14 cellular contexts compared by ENCODE assay signal in genomic region chr15:101491739-101492640, GRCh38.
"Had no signal": no experiment of that assay in that cellular context is flagged by ENCODE, and none has a peak within 500 bp of the region (broad histone marks: within the 10 kb centered on the region; RNA-seq: fewer than 3 reads in every experiment).

No MANE protein-coding gene starts in this region.

- H3K27ac ChIP-seq: adrenal gland, esophagus squamous epithelium, left lung, ovary, transverse colon had no signal

- DNase-seq: activated CD4-positive, alpha-beta T cell treated with anti-CD3 and anti-CD28 coated beads for 4 hours; activated naive CD4-positive, alpha-beta T cell treated with anti-CD3 and anti-CD28 coated beads for 36 hours; cerebellar nuclear complex; esophagus squamous epithelium; foreskin fibroblast; left lung; mesendoderm; nephron progenitor cell; ovary; stimulated activated CD4-positive, alpha-beta T cell treated with anti-CD3 and anti-CD28 coated beads, Interleukin-15, amount 100 ng/mL, for 24 hours; transverse colon had no signal

- H3K4me1 ChIP-seq: adrenal gland had no signal

- H3K4me3 ChIP-seq: adrenal gland, esophagus squamous epithelium, left lung, ovary, transverse colon had no signal

- H3K4me3 Mint-ChIP-seq: activated naive CD4-positive, alpha-beta T cell treated with anti-CD3 and anti-CD28 coated beads for 36 hours; nephron progenitor cell; T-helper 1 cell treated with Interleukin-12 subunit alpha and Interleukin-12 subunit beta and Interleukin-4 antibody, amounts not matched to agents 30 μg/mL and 1 μg/mL, for 36 hours had no signal

- H3K9me3 Mint-ChIP-seq: activated naive CD4-positive, alpha-beta T cell treated with anti-CD3 and anti-CD28 coated beads for 36 hours; activated T-helper 17 cell treated with anti-CD3 and anti-CD28 coated beads, Interleukin-2, amount 50 U/mL, for 72 hours; T-helper 1 cell treated with Interleukin-12 subunit alpha and Interleukin-12 subunit beta and Interleukin-4 antibody, amounts not matched to agents 30 μg/mL and 1 μg/mL, for 36 hours had no signal

- H3K36me3 ChIP-seq: adrenal gland, esophagus squamous epithelium, left lung, ovary, transverse colon had no signal

- H3K27ac Mint-ChIP-seq: activated naive CD4-positive, alpha-beta T cell treated with anti-CD3 and anti-CD28 coated beads for 36 hours; activated T-helper 17 cell treated with anti-CD3 and anti-CD28 coated beads, Interleukin-2, amount 50 U/mL, for 72 hours; nephron progenitor cell; T-helper 1 cell treated with Interleukin-12 subunit alpha and Interleukin-12 subunit beta and Interleukin-4 antibody, amounts not matched to agents 30 μg/mL and 1 μg/mL, for 36 hours had no signal

- H3K9me3 ChIP-seq: adrenal gland, esophagus squamous epithelium, left lung, ovary, transverse colon had no signal

- H3K27me3 ChIP-seq: ovary had no signal
